Comparison of ENCODE assay signal across 34 cellular contexts in the genomic region with DNA sequence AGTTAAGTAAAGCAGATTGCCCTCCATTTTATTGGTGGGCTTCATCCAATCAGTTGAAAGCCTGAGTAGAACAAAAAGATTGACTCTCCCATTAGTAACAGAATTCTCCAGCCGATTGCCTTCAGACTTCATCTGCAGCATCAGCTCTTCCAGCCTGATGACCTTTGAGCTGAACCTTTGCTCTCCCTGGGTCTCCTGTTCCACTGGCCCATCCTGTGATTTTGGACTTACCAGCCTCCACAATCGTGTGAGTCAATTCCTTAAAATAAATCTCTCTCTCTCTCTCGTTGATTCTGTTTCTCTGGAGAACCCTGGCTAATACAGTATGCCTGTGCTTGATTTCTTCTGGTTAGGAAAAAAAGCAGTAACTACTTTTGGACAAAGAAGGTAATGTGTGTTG.
"Had no signal": no experiment of that assay in that cellular context is flagged by ENCODE, and none has a peak within 500 bp of the region (broad histone marks: within the 10 kb centered on the region; RNA-seq: fewer than 3 reads in every experiment).

No MANE protein-coding gene starts in this region.

- H3K4me3 ChIP-seq: adrenal gland, ascending aorta, body of pancreas, breast epithelium, cardiac muscle cell had no signal

- FAIRE-seq: astrocyte, bronchial epithelial cell had no signal

- H3K9me3 ChIP-seq: adrenal gland, ascending aorta, body of pancreas, breast epithelium had no signal

- DNase-seq: activated effector memory CD4-positive, alpha-beta T cell treated with anti-CD3 and anti-CD28 coated beads, Interleukin-2, amount 50 U/mL, for 16 hours; activated effector memory CD4-positive, alpha-beta T cell treated with Interleukin-2 at 50 U/mL for 16 hours; activated gamma-delta T cell; activated gamma-delta T cell treated with Interleukin-2 at 50 U/mL for 16 hours; activated naive CD4-positive, alpha-beta T cell; activated naive CD4-positive, alpha-beta T cell treated with anti-CD3 and anti-CD28 coated beads for 36 hours; activated naive CD4-positive, alpha-beta T cell treated with anti-CD3 and anti-CD28 coated beads, Interleukin-2, amount 10 ng/mL, durations not matched to agents 7 days and 5 days; activated naive CD4-positive, alpha-beta T cell treated with anti-CD3 and anti-CD28 coated beads, Interleukin-2, amount 50 U/mL, for 16 hours; activated naive CD4-positive, alpha-beta T cell treated with Interleukin-2 at 50 U/mL for 16 hours; activated naive CD8-positive, alpha-beta T cell treated with anti-CD3 and anti-CD28 coated beads for 36 hours; activated naive CD8-positive, alpha-beta T cell treated with anti-CD3 and anti-CD28 coated beads, Interleukin-2, amount 10 ng/mL, durations not matched to agents 7 days and 5 days; activated naive CD8-positive, alpha-beta T cell treated with anti-CD3 and anti-CD28 coated beads, Interleukin-2, amount 50 U/mL, for 24 hours; activated T-cell treated with anti-CD3 and anti-CD28 coated beads, Interleukin-2, amount 50 U/mL, for 1 hour; activated T-cell treated with anti-CD3 and anti-CD28 coated beads, Interleukin-2, amount 50 U/mL, for 24 hours; activated T-cell treated with anti-CD3 and anti-CD28 coated beads, Interleukin-2, amount 50 U/mL, for 4 hours; activated T-cell treated with anti-CD3 and anti-CD28 coated beads, Interleukin-2, amount 50 U/mL, for 48 hours; activated T-cell treated with anti-CD3 and anti-CD28 coated beads, Interleukin-2, amount 50 U/mL, for 72 hours; adrenal gland; amniotic stem cell; amygdala; anterior cingulate cortex; aorta; body of pancreas; brain microvascular endothelial cell; caudate nucleus; central memory CD4-positive, alpha-beta T cell; cerebellar nuclear complex had no signal

- H3K27ac ChIP-seq: adrenal gland, ascending aorta, body of pancreas, brain microvascular endothelial cell, breast epithelium, cardiac muscle cell had no signal

- H3K27me3 ChIP-seq: adrenal gland, ascending aorta, body of pancreas, brain microvascular endothelial cell, breast epithelium, cardiac muscle cell had no signal

- H3K36me3 ChIP-seq: adrenal gland, ascending aorta, brain microvascular endothelial cell, breast epithelium, cardiac muscle cell had no signal

- ATAC-seq: activated naive CD4-positive, alpha-beta T cell treated with anti-CD3 and anti-CD28 coated beads, Interleukin-2, amount 50 U/mL, for 72 hours; activated naive CD8-positive, alpha-beta T cell treated with anti-CD3 and anti-CD28 coated beads, Interleukin-2, amount 50 U/mL, for 24 hours; activated T-cell treated with anti-CD3 and anti-CD28 coated beads, Interleukin-2, amount 50 U/mL, for 4 hours; activated T-cell treated with anti-CD3 and anti-CD28 coated beads, Interleukin-2, amount 50 U/mL, for 72 hours; activated T-helper 17 cell treated with anti-CD3 and anti-CD28 coated beads, Interleukin-2, amount 50 U/mL, for 72 hours; body of pancreas had no signal

- H3K4me1 ChIP-seq: adrenal gland, ascending aorta, body of pancreas, breast epithelium had no signal
